Comparison of ENCODE assay signal across 24 cellular contexts in genomic region chr4:75046226-75046625, GRCh38.
"Had no signal": no experiment of that assay in that cellular context is flagged by ENCODE, and none has a peak within 500 bp of the region (broad histone marks: within the 10 kb centered on the region; RNA-seq: fewer than 3 reads in every experiment).

No MANE protein-coding gene starts in this region.

- H3K27me3 Mint-ChIP-seq: IgD-negative memory B cell had no signal

- H3K4me2 ChIP-seq: KMS-11 had no signal

- ATAC-seq: K562, Panc1, PC-3, Right ventricle myocardium inferior had no signal

- H3K9me3 ChIP-seq: SJSA1 had no signal

- H3K27ac ChIP-seq: HL-60, KMS-11, SJSA1, SK-N-MC had no signal

- H3K4me3 ChIP-seq: K562, SJSA1, SK-N-MC had no signal

- H3K4me1 ChIP-seq: SJSA1 had no signal

- DNase-seq: Kasumi-1, MV-4-11, NCI-H1048, NCI-H1105, NCI-H1417, NCI-H1436 treated with DMSO at 0.1 percent for 48 hours, NCI-H1694, NCI-H1930, NCI-H2081, NCI-H2107, NCI-H2227 treated with DMSO at 0.1 percent for 48 hours, NCI-H524 treated with DMSO at 0.1 percent for 48 hours, NCI-H69, NCI-H774, PC-3, SIG-M5 had no signal

- H3K27me3 ChIP-seq: SJSA1 had no signal

- H3K9me3 Mint-ChIP-seq: IgD-negative memory B cell had no signal

- H3K9ac ChIP-seq: KMS-11 had no signal

- H3K36me3 ChIP-seq: SJSA1 had no signal
